In genomic region chr6:105819774-105820173, GRCh38 we compare ENCODE assay signal across 24 cellular contexts.
"Had no signal": no experiment of that assay in that cellular context is flagged by ENCODE, and none has a peak within 500 bp of the region (broad histone marks: within the 10 kb centered on the region; RNA-seq: fewer than 3 reads in every experiment).

No MANE protein-coding gene starts in this region.

- H3K27ac Mint-ChIP-seq: activated CD4-positive, alpha-beta memory T cell treated with anti-CD3 and anti-CD28 coated beads, Interleukin-2, amount 10 ng/mL, durations not matched to agents 7 days and 5 days; activated CD8-positive, alpha-beta memory T cell treated with anti-CD3 and anti-CD28 coated beads, Interleukin-2, amount 10 ng/mL, durations not matched to agents 7 days and 5 days; activated T-helper 1 cell treated with anti-CD3 and anti-CD28 coated beads, Interleukin-12 subunit alpha, Interleukin-12 subunit beta, Interleukin-2, Interleukin-4 antibody, amounts not matched to agents 30 ng/mL and 10 ng/mL and 1 ng/mL, durations not matched to agents 14 hours and 24 hours and 36 hours; nephron progenitor cell; stimulated activated naive CD8-positive, alpha-beta T cell treated with anti-CD3 and anti-CD28 coated beads, Interleukin-15, amount 100 ng/mL, for 72 hours had no signal

- H3K4me3 Mint-ChIP-seq: activated CD4-positive, alpha-beta memory T cell treated with anti-CD3 and anti-CD28 coated beads, Interleukin-2, amount 10 ng/mL, durations not matched to agents 7 days and 5 days; activated CD8-positive, alpha-beta memory T cell treated with anti-CD3 and anti-CD28 coated beads, Interleukin-2, amount 10 ng/mL, durations not matched to agents 7 days and 5 days; activated T-helper 1 cell treated with anti-CD3 and anti-CD28 coated beads, Interleukin-12 subunit alpha, Interleukin-12 subunit beta, Interleukin-2, Interleukin-4 antibody, amounts not matched to agents 30 ng/mL and 10 ng/mL and 1 ng/mL, durations not matched to agents 14 hours and 24 hours and 36 hours; nephron progenitor cell; stimulated activated naive CD8-positive, alpha-beta T cell treated with anti-CD3 and anti-CD28 coated beads, Interleukin-15, amount 100 ng/mL, for 72 hours had no signal

- H3K9me3 ChIP-seq: body of pancreas, gastroesophageal sphincter, pancreas, tibial artery had no signal

- H3K27me3 ChIP-seq: body of pancreas, cardiac muscle cell, gastroesophageal sphincter, heart left ventricle, pancreas, tibial artery had no signal

- ATAC-seq: activated CD8-positive, alpha-beta memory T cell treated with anti-CD3 and anti-CD28 coated beads, Interleukin-2, amount 10 ng/mL, durations not matched to agents 7 days and 5 days; body of pancreas; gastroesophageal sphincter; right cardiac atrium; stimulated activated naive CD8-positive, alpha-beta T cell treated with anti-CD3 and anti-CD28 coated beads, Interleukin-15, amount 100 ng/mL, for 72 hours had no signal

- H3K27ac ChIP-seq: body of pancreas, cardiac muscle cell, epithelial cell of prostate, gastroesophageal sphincter, pancreas, tibial artery had no signal

- H3K27me3 Mint-ChIP-seq: activated CD4-positive, alpha-beta memory T cell treated with anti-CD3 and anti-CD28 coated beads, Interleukin-2, amount 10 ng/mL, durations not matched to agents 7 days and 5 days; activated CD8-positive, alpha-beta memory T cell treated with anti-CD3 and anti-CD28 coated beads, Interleukin-2, amount 10 ng/mL, durations not matched to agents 7 days and 5 days had no signal

- H3K4me1 ChIP-seq: body of pancreas, gastroesophageal sphincter, pancreas, tibial artery had no signal

- H3K36me3 ChIP-seq: cardiac muscle cell, gastroesophageal sphincter, heart left ventricle, pancreas, tibial artery had no signal

- H3K4me1 Mint-ChIP-seq: stimulated activated naive CD8-positive, alpha-beta T cell treated with anti-CD3 and anti-CD28 coated beads, Interleukin-15, amount 100 ng/mL, for 72 hours had no signal

- H3K4me3 ChIP-seq: body of pancreas, cardiac muscle cell, gastroesophageal sphincter, heart left ventricle, pancreas, tibial artery had no signal

- DNase-seq: activated CD4-positive, alpha-beta memory T cell treated with anti-CD3 and anti-CD28 coated beads, Interleukin-2, amount 10 ng/mL, durations not matched to agents 7 days and 5 days; activated CD4-positive, alpha-beta T cell treated with anti-CD3 and anti-CD28 coated beads for 48 hours; activated CD4-positive, CD25-positive, alpha-beta regulatory T cell; activated CD8-positive, alpha-beta memory T cell treated with anti-CD3 and anti-CD28 coated beads, Interleukin-2, amount 10 ng/mL, durations not matched to agents 7 days and 5 days; activated gamma-delta T cell; activated naive CD4-positive, alpha-beta T cell treated with anti-CD3 and anti-CD28 coated beads, Interleukin-2, amount 50 U/mL, for 16 hours; activated T-cell treated with anti-CD3 and anti-CD28 coated beads for 4 hours; anterior cingulate cortex; body of pancreas; cortex of kidney; heart left ventricle; mesenchymal stem cell; nephron progenitor cell; pancreas; right cardiac atrium; stimulated activated CD4-positive, alpha-beta T cell treated with anti-CD3 and anti-CD28 coated beads, Interleukin-12 subunit alpha, Interleukin-12 subunit beta, amount 100 ng/mL, for 4 hours; stimulated activated CD4-positive, alpha-beta T cell treated with anti-CD3 and anti-CD28 coated beads, Interleukin-4, amount 100 ng/mL, for 4 hours; stimulated activated naive CD8-positive, alpha-beta T cell treated with anti-CD3 and anti-CD28 coated beads, Interleukin-15, amount 100 ng/mL, for 72 hours; T1000; tibial artery had no signal
